ENCODE assay signal across 14 cellular contexts in the genomic region with DNA sequence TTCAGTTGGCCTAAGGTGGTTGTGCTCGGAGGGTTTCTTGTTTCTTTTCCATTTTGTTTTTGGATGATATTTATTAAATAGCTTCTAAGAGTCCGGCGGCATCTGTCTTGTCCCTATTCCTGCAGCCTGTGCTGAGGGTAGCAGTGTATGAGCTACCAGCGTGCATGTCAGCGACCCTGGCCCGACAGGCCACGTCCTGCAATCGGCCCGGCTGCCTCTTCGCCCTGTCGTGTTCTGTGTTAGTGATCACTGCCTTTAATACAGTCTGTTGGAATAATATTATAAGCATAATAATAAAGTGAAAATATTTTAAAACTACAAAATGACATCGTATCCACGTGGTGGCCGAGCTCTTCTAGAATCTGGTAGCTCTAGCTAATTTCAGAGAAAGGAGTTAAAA. TPM values are rescaled to one million over a fixed set of nuclear protein-coding genes. Genes with fewer than 3 reads are reported as not detected.
"Had no signal": no experiment of that assay in that cellular context is flagged by ENCODE, and none has a peak within 500 bp of the region (broad histone marks: within the 10 kb centered on the region; RNA-seq: fewer than 3 reads in every experiment).

No MANE protein-coding gene starts in this region.

- H3K9me3 ChIP-seq: ascending aorta, colonic mucosa, tibial nerve had no signal

- H3K4me3 Mint-ChIP-seq: activated CD4-positive, alpha-beta memory T cell treated with anti-CD3 and anti-CD28 coated beads for 36 hours; activated T-cell treated with anti-CD3 and anti-CD28 coated beads, Interleukin-2, amount 50 U/mL, for 4 hours; stimulated activated naive B cell treated with anti-CD40 and anti-IgM and Interleukin-4, amounts not matched to agents 10 μg/mL and 1 μg/mL and 100 μg/mL, for 72 hours; T-helper 1 cell treated with Interleukin-12 subunit alpha and Interleukin-12 subunit beta and Interleukin-4 antibody, amounts not matched to agents 30 μg/mL and 1 μg/mL, for 36 hours had no signal

- H3K27me3 Mint-ChIP-seq: activated CD4-positive, alpha-beta memory T cell treated with anti-CD3 and anti-CD28 coated beads for 36 hours had no signal

- H3K79me2 ChIP-seq: hepatocyte had no signal

- H3K36me3 ChIP-seq: ascending aorta, colonic mucosa, tibial nerve had no signal

- H3K4me3 ChIP-seq: ascending aorta, colonic mucosa, hepatocyte, tibial nerve had no signal

- H2AFZ ChIP-seq: hepatocyte had no signal

- ATAC-seq: activated T-cell treated with anti-CD3 and anti-CD28 coated beads, Interleukin-2, amount 50 U/mL, for 4 hours; right cardiac atrium; stimulated activated naive B cell treated with anti-CD40 and anti-IgM and Interleukin-4, amounts not matched to agents 10 μg/mL and 1 μg/mL and 100 μg/mL, for 72 hours had no signal

- H3K9me3 Mint-ChIP-seq: activated CD4-positive, alpha-beta memory T cell treated with anti-CD3 and anti-CD28 coated beads for 36 hours; activated T-cell treated with anti-CD3 and anti-CD28 coated beads, Interleukin-2, amount 50 U/mL, for 4 hours; stimulated activated naive B cell treated with anti-CD40 and anti-IgM and Interleukin-4, amounts not matched to agents 10 μg/mL and 1 μg/mL and 100 μg/mL, for 72 hours; T-helper 1 cell treated with Interleukin-12 subunit alpha and Interleukin-12 subunit beta and Interleukin-4 antibody, amounts not matched to agents 30 μg/mL and 1 μg/mL, for 36 hours had no signal

- H3K27ac ChIP-seq: ascending aorta, colonic mucosa, hepatocyte, tibial nerve had no signal

- H3K27ac Mint-ChIP-seq: activated CD4-positive, alpha-beta memory T cell treated with anti-CD3 and anti-CD28 coated beads for 36 hours; stimulated activated naive B cell treated with anti-CD40 and anti-IgM and Interleukin-4, amounts not matched to agents 10 μg/mL and 1 μg/mL and 100 μg/mL, for 72 hours; T-helper 1 cell treated with Interleukin-12 subunit alpha and Interleukin-12 subunit beta and Interleukin-4 antibody, amounts not matched to agents 30 μg/mL and 1 μg/mL, for 36 hours had no signal

- H3K4me1 Mint-ChIP-seq: stimulated activated naive B cell treated with anti-CD40 and anti-IgM and Interleukin-4, amounts not matched to agents 10 μg/mL and 1 μg/mL and 100 μg/mL, for 72 hours had no signal

- H3K4me2 ChIP-seq: hepatocyte had no signal

- DNase-seq: activated CD4-positive, alpha-beta memory T cell treated with anti-CD3 and anti-CD28 coated beads for 36 hours; activated CD4-positive, CD25-positive, alpha-beta regulatory T cell treated with anti-CD3 and anti-CD28 coated beads, Interleukin-2, amount 50 U/mL, for 72 hours; activated gamma-delta T cell treated with Interleukin-2 at 50 U/mL for 16 hours; activated T-cell treated with anti-CD3 and anti-CD28 coated beads, Interleukin-2, amount 50 U/mL, for 4 hours; colonic mucosa; effector CD8-positive, alpha-beta T cell; kidney glomerular epithelial cell; right cardiac atrium; stimulated activated CD4-positive, alpha-beta T cell treated with anti-CD3 and anti-CD28 coated beads, Interleukin-1b, Interleukin-23, amount 100 ng/mL, for 48 hours; stimulated activated naive B cell treated with anti-CD40 and anti-IgM and Interleukin-4, amounts not matched to agents 10 μg/mL and 1 μg/mL and 100 μg/mL, for 72 hours had no signal

- H3K4me1 ChIP-seq: ascending aorta, colonic mucosa, tibial nerve had no signal

- H3K27me3 ChIP-seq: ascending aorta, colonic mucosa, hepatocyte had no signal

RNA-seq across cellular contexts. Expression of a gene that starts 20.4 kb away (rescaled TPM):
- total RNA-seq: ascending aorta had no signal
